22 cellular contexts compared by ENCODE assay signal in the genomic region with DNA sequence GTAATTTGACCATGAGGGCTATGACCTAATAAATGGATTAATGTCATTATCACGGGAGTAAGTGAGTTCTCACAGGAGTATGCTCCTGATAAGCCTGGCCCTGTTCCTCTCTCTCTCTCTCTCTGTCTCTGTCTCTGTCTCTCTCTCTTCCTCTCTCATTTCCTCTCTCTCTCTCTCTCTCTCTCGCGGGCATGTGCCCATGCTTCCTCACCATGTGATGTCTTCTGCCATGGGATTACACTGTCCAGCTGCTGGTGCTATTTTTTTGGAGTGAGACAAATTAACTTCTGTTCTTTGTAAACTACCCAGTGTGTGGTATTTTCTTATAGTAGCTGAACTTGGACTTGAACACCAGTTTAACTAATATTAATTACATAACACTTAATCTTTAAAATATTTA.
"Had no signal": no experiment of that assay in that cellular context is flagged by ENCODE, and none has a peak within 500 bp of the region (broad histone marks: within the 10 kb centered on the region; RNA-seq: fewer than 3 reads in every experiment).

No MANE protein-coding gene starts in this region.

- H3K4me1 Mint-ChIP-seq: immature natural killer cell; naive B cell; natural killer cell; stimulated activated effector memory CD8-positive, alpha-beta T cell treated with anti-CD3 and anti-CD28 coated beads, Interleukin-12 subunit alpha, Interleukin-12 subunit beta, amount 100 ng/mL, for 72 hours had no signal

- H3K27ac Mint-ChIP-seq: immature natural killer cell; naive B cell; natural killer cell; progenitor cell of endocrine pancreas; stimulated activated effector memory CD8-positive, alpha-beta T cell treated with anti-CD3 and anti-CD28 coated beads, Interleukin-12 subunit alpha, Interleukin-12 subunit beta, amount 100 ng/mL, for 72 hours; stimulated activated naive CD8-positive, alpha-beta T cell treated with anti-CD3 and anti-CD28 coated beads, Interleukin-15, Interleukin-2, amounts not matched to agents 100 ng/mL and 50 ng/mL, for 24 hours had no signal

- H3K27me3 Mint-ChIP-seq: naive B cell; progenitor cell of endocrine pancreas; stimulated activated naive CD8-positive, alpha-beta T cell treated with anti-CD3 and anti-CD28 coated beads, Interleukin-15, Interleukin-2, amounts not matched to agents 100 ng/mL and 50 ng/mL, for 24 hours had no signal

- ATAC-seq: left colon; left lung; lower lobe of right lung; natural killer cell; sciatic nerve; stimulated activated effector memory CD8-positive, alpha-beta T cell treated with anti-CD3 and anti-CD28 coated beads, Interleukin-12 subunit alpha, Interleukin-12 subunit beta, amount 100 ng/mL, for 72 hours; upper lobe of right lung had no signal

- DNase-seq: hypothalamus; immature natural killer cell; kidney; left colon; left lung; lower lobe of right lung; mammary epithelial cell; mesenchymal stem cell; naive B cell; natural killer cell; ovary; small intestine; spleen; stimulated activated CD4-positive, alpha-beta T cell treated with anti-CD3 and anti-CD28 coated beads, Interleukin-4, amount 100 ng/mL, for 24 hours; stimulated activated naive CD4-positive, alpha-beta T cell; tibial artery; trophoblast cell; upper lobe of right lung had no signal

- H3K4me3 Mint-ChIP-seq: immature natural killer cell; naive B cell; natural killer cell; stimulated activated effector memory CD8-positive, alpha-beta T cell treated with anti-CD3 and anti-CD28 coated beads, Interleukin-12 subunit alpha, Interleukin-12 subunit beta, amount 100 ng/mL, for 72 hours; stimulated activated naive CD8-positive, alpha-beta T cell treated with anti-CD3 and anti-CD28 coated beads, Interleukin-15, Interleukin-2, amounts not matched to agents 100 ng/mL and 50 ng/mL, for 24 hours had no signal

- H3K36me3 Mint-ChIP-seq: immature natural killer cell; naive B cell; natural killer cell; stimulated activated effector memory CD8-positive, alpha-beta T cell treated with anti-CD3 and anti-CD28 coated beads, Interleukin-12 subunit alpha, Interleukin-12 subunit beta, amount 100 ng/mL, for 72 hours had no signal
